10 cellular contexts compared by ENCODE assay signal in genomic region chr5:126998201-126998631, GRCh38. TPM values are rescaled to one million over a fixed set of nuclear protein-coding genes. Genes with fewer than 3 reads are reported as not detected.
A peak's percentile ranks its signal among the peaks of the same experiment; 100 is the strongest.
DNase-seq lines count a peak whose midpoint lies in the region; ATAC-seq and TF ChIP-seq lines count a peak whose summit lies in the region.
"Had no signal": no experiment of that assay in that cellular context is flagged by ENCODE, and none has a peak within 500 bp of the region (broad histone marks: within the 10 kb centered on the region; RNA-seq: fewer than 3 reads in every experiment).

No MANE protein-coding gene starts in this region.

- H3K27me3 ChIP-seq in tibial nerve: no peaks in the 10 kb centered on the region

- H3K36me3 Mint-ChIP-seq in CD14-positive monocyte: no peaks in the 10 kb centered on the region

- H3K27me3 Mint-ChIP-seq in CD14-positive monocyte (ENCODE audit: low read depth in 3 of 3): peaks cover 0 to 4% (median 2%) of the 10 kb centered on the region in 3 donors

- WGBS in tibial nerve, 2 donors: 69 to 84% methylated on average over 2 of the region's 2 CpGs

- H3K27ac ChIP-seq in tibial nerve: no peak overlapping the region
- H3K27ac ChIP-seq: thoracic aorta had no signal

- no peak overlapping the region for H3K4me3 Mint-ChIP-seq in CD14-positive monocyte
- H3K4me3 Mint-ChIP-seq: central memory CD8-positive, alpha-beta T cell had no signal

- DNase-seq in EH (ENCODE audit: low read depth): peak; percentile 63
- DNase-seq in HT-29 (ENCODE audit: low spot score): peak; percentile 18
- DNase-seq in fibroblast of pulmonary artery (ENCODE audit: low read depth): peak; percentile 22
- no peak for DNase-seq in HuH-7.5 (ENCODE audit: low spot score)
- DNase-seq in CD14-positive monocyte (ENCODE audit: low spot score): no peak
- no peak for DNase-seq in activated CD8-positive, alpha-beta memory T cell treated with anti-CD3 and anti-CD28 coated beads for 24 hours
- no peak for DNase-seq in tibial nerve (ENCODE audit: low spot score in 2 of 2)

- no peak overlapping the region for H3K4me3 ChIP-seq in fibroblast of pulmonary artery (replicated peaks; ENCODE audit: low read depth, low read length)
- no peak overlapping the region for H3K4me3 ChIP-seq in tibial nerve
- H3K4me3 ChIP-seq: thoracic aorta had no signal

- H3K4me1 Mint-ChIP-seq in CD14-positive monocyte: no peaks in the 10 kb centered on the region
- H3K4me1 Mint-ChIP-seq: central memory CD8-positive, alpha-beta T cell had no signal

- TF ChIP-seq CTCF in fibroblast of pulmonary artery (IDR thresholded peaks at IDR 0.05; ENCODE audit: low read length, missing control alignments) (no peak), CD14-positive monocyte (IDR thresholded peaks at IDR 0.05) (no peak), tibial nerve (IDR thresholded peaks at IDR 0.05) (no peak)

- no peaks in the 10 kb centered on the region for H3K9me3 ChIP-seq in tibial nerve
- H3K9me3 ChIP-seq: thoracic aorta had no signal

- H3K36me3 ChIP-seq in tibial nerve: no peaks in the 10 kb centered on the region
- H3K36me3 ChIP-seq: thoracic aorta had no signal

- no peak overlapping the region for H3K27ac Mint-ChIP-seq in CD14-positive monocyte

- ATAC-seq in GM21390 (IDR thresholded peaks at IDR 0.05; ENCODE audit: unreplicated experiment): peak; percentile 89

- no peaks in the 10 kb centered on the region for H3K4me1 ChIP-seq in tibial nerve

- TF ChIP-seq POLR2A in tibial nerve (IDR thresholded peaks at IDR 0.05): no peak

- peaks cover 0 to under 1% (median 0%) of the 10 kb centered on the region in 7 donors for H3K9me3 Mint-ChIP-seq in CD14-positive monocyte
- H3K9me3 Mint-ChIP-seq: central memory CD8-positive, alpha-beta T cell had no signal

- intact Hi-C loops in CD14-positive monocyte (cut with micrococcal nuclease): no loop called here

- TF ChIP-seq EP300 in tibial nerve (IDR thresholded peaks at IDR 0.05): no peak

RNA-seq across cellular contexts. Expression of gene MARCHF3, which starts 32.1 kb away (rescaled TPM):
- total RNA-seq in HT-29 (2014; rRNA removed; shearing (Covaris generic)): 18.2 and 32.5 TPM in 2 replicates
- polyA plus RNA-seq in CD14-positive monocyte: 1 to 10 TPM in 1 of 2 donors, under 1 TPM in 1; 0.88 to 1.6 TPM
- total RNA-seq in tibial nerve: 1 to 10 TPM; 1.8 to 8.7 (median 4.7) TPM

Comparison
In these comparisons a context has a peak if more than half of its experiments do, and no peak if none do; other contexts are left out.
1. DNase-seq: peak in EH (single experiment), HT-29 (single experiment) and fibroblast of pulmonary artery (single experiment); none in HuH-7.5 (single experiment), CD14-positive monocyte (single experiment), activated CD8-positive, alpha-beta memory T cell treated with anti-CD3 and anti-CD28 coated beads for 24 hours (single experiment) and tibial nerve (0 of 2).